ENCODE assay signal across 17 cellular contexts in the genomic region with DNA sequence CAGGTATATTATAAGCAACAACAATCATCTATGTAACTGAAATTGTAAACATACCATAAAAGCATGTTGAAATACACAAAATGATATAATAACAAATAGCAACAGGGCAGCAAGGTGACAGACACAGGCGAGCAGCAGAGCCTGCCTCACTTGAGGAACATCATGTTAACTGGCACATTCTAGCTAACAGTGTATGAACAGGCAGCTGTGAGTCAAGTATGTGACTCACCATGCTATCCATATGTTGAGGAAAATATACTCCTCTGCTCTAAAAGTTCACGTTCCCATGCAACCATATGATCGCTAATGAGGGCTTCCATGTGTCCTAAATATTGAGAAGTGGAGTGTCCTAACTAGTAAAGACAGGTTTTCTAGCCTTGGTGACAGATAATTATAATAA. TPM values are rescaled to one million over a fixed set of nuclear protein-coding genes. Genes with fewer than 3 reads are reported as not detected.
DNase-seq lines count a peak whose midpoint lies in the region; ATAC-seq and TF ChIP-seq lines count a peak whose summit lies in the region.
"Had no signal": no experiment of that assay in that cellular context is flagged by ENCODE, and none has a peak within 500 bp of the region (broad histone marks: within the 10 kb centered on the region; RNA-seq: fewer than 3 reads in every experiment).

No MANE protein-coding gene starts in this region.

- no peak overlapping the region for H3K4me3 ChIP-seq in cardiac fibroblast (replicated peaks in 1 of 2; ENCODE audit: low read depth in 2 of 2, low read length in 2 of 2)
- H3K4me3 ChIP-seq: left ventricle myocardium inferior, sigmoid colon had no signal

- CTCF ChIA-PET in Calu3 (lab: Charles Lee): no interaction called here

- H3K36me3 Mint-ChIP-seq in osteocyte (ENCODE audit: unreplicated experiment) (peaks cover 15% of the 10 kb centered on the region), Calu3 (ENCODE audit: insufficient read depth, unreplicated experiment) (no peaks in the 10 kb centered on the region)
- peaks cover 12% of the 10 kb centered on the region for H3K36me3 Mint-ChIP-seq in activated T-cell treated with anti-CD3 and anti-CD28 coated beads, Interleukin-2, amount 50 U/mL, for 4 hours (ENCODE audit: insufficient read depth)
- H3K36me3 Mint-ChIP-seq in activated T-helper 1 cell treated with anti-CD3 and anti-CD28 coated beads, Interleukin-12 subunit alpha, Interleukin-12 subunit beta, Interleukin-2, Interleukin-4 antibody, amounts not matched to agents 30 ng/mL and 10 ng/mL and 1 ng/mL, durations not matched to agents 14 hours and 24 hours and 36 hours (ENCODE audit: low read depth): peaks cover 12% of the 10 kb centered on the region
- H3K36me3 Mint-ChIP-seq: activated naive CD4-positive, alpha-beta T cell treated with anti-CD3 and anti-CD28 coated beads, Interleukin-2, amount 50 U/mL, for 72 hours; natural killer cell treated with Interleukin-12 subunit alpha and Interleukin-12 subunit beta and Interleukin-15 and Interleukin-18, amount 100 ng/mL, for 72 hours had no signal

- BruUV-seq in Calu3 (replicated peaks; lab: Mats Ljungman, UMichigan): no TSS peak

- no peak overlapping the region for H3K4me3 Mint-ChIP-seq in osteocyte (ENCODE audit: unreplicated experiment)
- no peak overlapping the region for H3K4me3 Mint-ChIP-seq in activated T-cell treated with anti-CD3 and anti-CD28 coated beads, Interleukin-2, amount 50 U/mL, for 4 hours
- no peak overlapping the region for H3K4me3 Mint-ChIP-seq in activated T-helper 1 cell treated with anti-CD3 and anti-CD28 coated beads, Interleukin-12 subunit alpha, Interleukin-12 subunit beta, Interleukin-2, Interleukin-4 antibody, amounts not matched to agents 30 ng/mL and 10 ng/mL and 1 ng/mL, durations not matched to agents 14 hours and 24 hours and 36 hours
- no peak overlapping the region for H3K4me3 Mint-ChIP-seq in Calu3 (ENCODE audit: low read depth, unreplicated experiment)
- H3K4me3 Mint-ChIP-seq: activated B cell treated with CpG ODN at 0.5 μM for 24 hours; CD8-positive, alpha-beta T cell; natural killer cell treated with Interleukin-12 subunit alpha and Interleukin-12 subunit beta and Interleukin-15 and Interleukin-18, amount 100 ng/mL, for 72 hours had no signal

- no peak for ATAC-seq in activated T-cell treated with anti-CD3 and anti-CD28 coated beads, Interleukin-2, amount 50 U/mL, for 4 hours
- ATAC-seq: activated naive CD4-positive, alpha-beta T cell treated with anti-CD3 and anti-CD28 coated beads, Interleukin-2, amount 50 U/mL, for 72 hours; CD8-positive, alpha-beta T cell; natural killer cell treated with Interleukin-12 subunit alpha and Interleukin-12 subunit beta and Interleukin-15 and Interleukin-18, amount 100 ng/mL, for 72 hours had no signal

- no peaks in the 10 kb centered on the region for H3K27me3 Mint-ChIP-seq in osteocyte (ENCODE audit: unreplicated experiment)
- no peaks in the 10 kb centered on the region for H3K27me3 Mint-ChIP-seq in activated T-cell treated with anti-CD3 and anti-CD28 coated beads, Interleukin-2, amount 50 U/mL, for 4 hours (ENCODE audit: low read depth)
- H3K27me3 Mint-ChIP-seq in activated T-helper 1 cell treated with anti-CD3 and anti-CD28 coated beads, Interleukin-12 subunit alpha, Interleukin-12 subunit beta, Interleukin-2, Interleukin-4 antibody, amounts not matched to agents 30 ng/mL and 10 ng/mL and 1 ng/mL, durations not matched to agents 14 hours and 24 hours and 36 hours (ENCODE audit: insufficient read depth): no peaks in the 10 kb centered on the region
- H3K27me3 Mint-ChIP-seq in Calu3 (ENCODE audit: unreplicated experiment): no peaks in the 10 kb centered on the region
- H3K27me3 Mint-ChIP-seq: activated B cell treated with CpG ODN at 0.5 μM for 24 hours; natural killer cell treated with Interleukin-12 subunit alpha and Interleukin-12 subunit beta and Interleukin-15 and Interleukin-18, amount 100 ng/mL, for 72 hours had no signal

- H3K4me1 Mint-ChIP-seq in osteocyte (ENCODE audit: unreplicated experiment) (peaks cover 14% of the 10 kb centered on the region), Calu3 (ENCODE audit: low read depth, unreplicated experiment) (no peaks in the 10 kb centered on the region)
- H3K4me1 Mint-ChIP-seq in activated T-cell treated with anti-CD3 and anti-CD28 coated beads, Interleukin-2, amount 50 U/mL, for 4 hours (ENCODE audit: low read depth): no peaks in the 10 kb centered on the region
- H3K4me1 Mint-ChIP-seq in activated T-helper 1 cell treated with anti-CD3 and anti-CD28 coated beads, Interleukin-12 subunit alpha, Interleukin-12 subunit beta, Interleukin-2, Interleukin-4 antibody, amounts not matched to agents 30 ng/mL and 10 ng/mL and 1 ng/mL, durations not matched to agents 14 hours and 24 hours and 36 hours (ENCODE audit: low read depth): no peaks in the 10 kb centered on the region
- H3K4me1 Mint-ChIP-seq: activated B cell treated with CpG ODN at 0.5 μM for 24 hours had no signal

- intact Hi-C loops in activated T-helper 1 cell treated with anti-CD3 and anti-CD28 coated beads, Interleukin-12 subunit alpha, Interleukin-12 subunit beta, Interleukin-2, Interleukin-4 antibody, amounts not matched to agents 30 ng/mL and 10 ng/mL and 1 ng/mL, durations not matched to agents 14 hours and 24 hours and 36 hours (cut with micrococcal nuclease): no loop called here
- intact Hi-C loops in Calu3 (cut with micrococcal nuclease; ENCODE audit: unreplicated experiment): no loop called here

- DNase-seq in ELR (ENCODE audit: low read depth) (peak; percentile 91), NCI-H446 treated with DMSO at 0.1 percent for 48 hours (lab: John Stamatoyannopoulos, UW) (peak; percentile 65), cardiac fibroblast (ENCODE audit: low read depth in 2 of 2) (peak; percentile 10 to 76), osteocyte (ENCODE audit: extremely low spot score, unreplicated experiment) (no peak), SHP77 treated with DMSO at 0.1 percent for 48 hours (lab: John Stamatoyannopoulos, UW) (no peak), Calu3 (no peak)
- no peak for DNase-seq in activated T-cell treated with anti-CD3 and anti-CD28 coated beads, Interleukin-2, amount 50 U/mL, for 4 hours
- DNase-seq in activated T-helper 1 cell treated with anti-CD3 and anti-CD28 coated beads, Interleukin-12 subunit alpha, Interleukin-12 subunit beta, Interleukin-2, Interleukin-4 antibody, amounts not matched to agents 30 ng/mL and 10 ng/mL and 1 ng/mL, durations not matched to agents 14 hours and 24 hours and 36 hours (ENCODE audit: low spot score): no peak
- DNase-seq: activated B cell treated with CpG ODN at 0.5 μM for 24 hours; CD8-positive, alpha-beta T cell; glutamatergic neuron; left ventricle myocardium inferior; NCI-H1417 treated with DMSO at 0.1 percent for 48 hours; NCI-H774; sigmoid colon had no signal

- H3K27ac Mint-ChIP-seq in osteocyte (ENCODE audit: unreplicated experiment): peak overlapping the region; percentile 38
- no peak overlapping the region for H3K27ac Mint-ChIP-seq in activated T-helper 1 cell treated with anti-CD3 and anti-CD28 coated beads, Interleukin-12 subunit alpha, Interleukin-12 subunit beta, Interleukin-2, Interleukin-4 antibody, amounts not matched to agents 30 ng/mL and 10 ng/mL and 1 ng/mL, durations not matched to agents 14 hours and 24 hours and 36 hours
- H3K27ac Mint-ChIP-seq in Calu3 (ENCODE audit: unreplicated experiment): no peak overlapping the region
- H3K27ac Mint-ChIP-seq: activated B cell treated with CpG ODN at 0.5 μM for 24 hours; activated naive CD4-positive, alpha-beta T cell treated with anti-CD3 and anti-CD28 coated beads, Interleukin-2, amount 50 U/mL, for 72 hours; CD8-positive, alpha-beta T cell; natural killer cell treated with Interleukin-12 subunit alpha and Interleukin-12 subunit beta and Interleukin-15 and Interleukin-18, amount 100 ng/mL, for 72 hours had no signal

- TF ChIP-seq CTCF in cardiac fibroblast (IDR thresholded peaks at IDR 0.05; ENCODE audit: low read depth, low read length): no peak
- no peak for TF ChIP-seq CTCF in osteocyte (IDR thresholded peaks at IDR 0.05)
- no peak for TF ChIP-seq CTCF in Calu3 (IDR thresholded peaks at IDR 0.05; ENCODE audit: unreplicated experiment)

- H3K9me3 Mint-ChIP-seq in osteocyte (ENCODE audit: unreplicated experiment): no peaks in the 10 kb centered on the region
- H3K9me3 Mint-ChIP-seq in activated T-cell treated with anti-CD3 and anti-CD28 coated beads, Interleukin-2, amount 50 U/mL, for 4 hours: no peaks in the 10 kb centered on the region
- H3K9me3 Mint-ChIP-seq in activated T-helper 1 cell treated with anti-CD3 and anti-CD28 coated beads, Interleukin-12 subunit alpha, Interleukin-12 subunit beta, Interleukin-2, Interleukin-4 antibody, amounts not matched to agents 30 ng/mL and 10 ng/mL and 1 ng/mL, durations not matched to agents 14 hours and 24 hours and 36 hours: no peaks in the 10 kb centered on the region
- H3K9me3 Mint-ChIP-seq in Calu3 (ENCODE audit: low read depth, unreplicated experiment): no peaks in the 10 kb centered on the region
- H3K9me3 Mint-ChIP-seq: activated B cell treated with CpG ODN at 0.5 μM for 24 hours; activated naive CD4-positive, alpha-beta T cell treated with anti-CD3 and anti-CD28 coated beads, Interleukin-2, amount 50 U/mL, for 72 hours; CD8-positive, alpha-beta T cell; natural killer cell treated with Interleukin-12 subunit alpha and Interleukin-12 subunit beta and Interleukin-15 and Interleukin-18, amount 100 ng/mL, for 72 hours had no signal

RNA-seq across cellular contexts. Expression of gene SERAC1, which starts 18.4 kb away (rescaled TPM):
- total RNA-seq in osteocyte (10.3 and 10.7 TPM in 2 replicates), Calu3 (2022) (5.5 and 5.9 TPM in 2 replicates)
- 1 to 10 TPM; 1.8 to 2.5 (median 2.3) TPM for total RNA-seq in activated T-cell treated with anti-CD3 and anti-CD28 coated beads, Interleukin-2, amount 50 U/mL, for 4 hours
- total RNA-seq in activated T-helper 1 cell treated with anti-CD3 and anti-CD28 coated beads, Interleukin-12 subunit alpha, Interleukin-12 subunit beta, Interleukin-2, Interleukin-4 antibody, amounts not matched to agents 30 ng/mL and 10 ng/mL and 1 ng/mL, durations not matched to agents 14 hours and 24 hours and 36 hours: 8.0 and 8.3 TPM in 2 replicates

RNA-seq across cellular contexts. Expression of gene GTF2H5, which starts 18.5 kb away (rescaled TPM):
- 29.3 and 31.6 TPM in 2 replicates for total RNA-seq in osteocyte
- 10 to 100 TPM; 22.2 to 25.3 (median 24.4) TPM for total RNA-seq in activated T-cell treated with anti-CD3 and anti-CD28 coated beads, Interleukin-2, amount 50 U/mL, for 4 hours
- 30.1 and 30.4 TPM in 2 replicates for total RNA-seq in activated T-helper 1 cell treated with anti-CD3 and anti-CD28 coated beads, Interleukin-12 subunit alpha, Interleukin-12 subunit beta, Interleukin-2, Interleukin-4 antibody, amounts not matched to agents 30 ng/mL and 10 ng/mL and 1 ng/mL, durations not matched to agents 14 hours and 24 hours and 36 hours
- total RNA-seq in Calu3 (2022): 25.0 and 26.7 TPM in 2 replicates

Comparison
In these comparisons a context has a peak if more than half of its experiments do, and no peak if none do; other contexts are left out.
1. DNase-seq: peak in ELR (single experiment), NCI-H446 treated with DMSO at 0.1 percent for 48 hours (single experiment) and cardiac fibroblast (2 of 2); none in osteocyte (single experiment), activated T-cell treated with anti-CD3 and anti-CD28 coated beads, Interleukin-2, amount 50 U/mL, for 4 hours (single experiment), SHP77 treated with DMSO at 0.1 percent for 48 hours (single experiment), activated T-helper 1 cell treated with anti-CD3 and anti-CD28 coated beads, Interleukin-12 subunit alpha, Interleukin-12 subunit beta, Interleukin-2, Interleukin-4 antibody, amounts not matched to agents 30 ng/mL and 10 ng/mL and 1 ng/mL, durations not matched to agents 14 hours and 24 hours and 36 hours (single experiment) and Calu3 (single experiment).